ENCODE assay signal across 30 cellular contexts in the genomic region with DNA sequence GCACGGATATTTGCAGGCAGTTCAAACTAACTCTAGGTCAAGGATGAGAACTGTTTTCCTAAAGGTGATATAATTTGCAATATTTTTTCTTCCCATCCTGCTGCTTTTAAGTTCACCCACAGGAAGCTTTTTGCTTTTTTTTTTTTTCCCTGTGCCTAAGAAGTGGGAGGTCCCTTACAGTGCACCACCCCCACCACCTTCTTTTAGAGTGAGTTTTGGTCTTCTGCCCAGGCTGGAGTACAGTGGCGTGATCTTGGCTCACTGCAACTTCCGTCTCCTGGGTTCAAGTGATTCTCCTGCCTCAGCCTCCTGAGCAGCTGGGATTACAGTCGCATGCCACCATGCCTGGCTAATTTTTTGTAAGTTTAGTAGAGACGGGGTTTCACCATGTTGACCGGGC.
"Had no signal": no experiment of that assay in that cellular context is flagged by ENCODE, and none has a peak within 500 bp of the region (broad histone marks: within the 10 kb centered on the region; RNA-seq: fewer than 3 reads in every experiment).

No MANE protein-coding gene starts in this region.

- H3K4me3 ChIP-seq: esophagus squamous epithelium, heart right ventricle, neural progenitor cell, prostate gland, right atrium auricular region, smooth muscle cell, suprapubic skin, transverse colon, vagina had no signal

- H3K36me3 ChIP-seq: esophagus squamous epithelium, heart right ventricle, neural progenitor cell, prostate gland, right atrium auricular region, suprapubic skin, transverse colon, vagina had no signal

- H3K4me2 ChIP-seq: neural progenitor cell, smooth muscle cell had no signal

- H2AFZ ChIP-seq: neural progenitor cell had no signal

- H3K9ac ChIP-seq: neural progenitor cell had no signal

- DNase-seq: cortex of kidney; effector memory CD8-positive, alpha-beta T cell; erythroblast; esophagus squamous epithelium; foreskin melanocyte; glutamatergic neuron; heart right ventricle; hippocampal formation; islet precursor cell; kidney glomerular epithelial cell; left colon; left ventricle myocardium superior; mesendoderm; midbrain; naive thymus-derived CD4-positive, alpha-beta T cell; nucleus accumbens; stimulated activated CD4-positive, alpha-beta T cell treated with anti-CD3 and anti-CD28 coated beads, Interleukin-12 subunit alpha, Interleukin-12 subunit beta, amount 100 ng/mL, for 4 hours; stimulated activated CD4-positive, alpha-beta T cell treated with anti-CD3 and anti-CD28 coated beads, Interleukin-1b, Interleukin-23, amount 100 ng/mL, for 48 hours; stimulated activated CD4-positive, alpha-beta T cell treated with anti-CD3 and anti-CD28 coated beads, Interleukin-4, amount 100 ng/mL, for 1 hour; stimulated activated CD8-positive, alpha-beta memory T cell treated with anti-CD3 and anti-CD28 coated beads, Interleukin-4, amount 100 ng/mL, for 48 hours; stimulated activated naive CD4-positive, alpha-beta T cell; stimulated activated naive CD8-positive, alpha-beta T cell treated with anti-CD3 and anti-CD28 coated beads, Interleukin-15, amount 100 ng/mL, for 72 hours; transverse colon had no signal

- H3K4me1 ChIP-seq: heart right ventricle, prostate gland, right atrium auricular region, suprapubic skin, transverse colon, vagina had no signal

- H3K9me3 ChIP-seq: esophagus squamous epithelium, heart right ventricle, prostate gland, right atrium auricular region, suprapubic skin, transverse colon, vagina had no signal

- H3K27ac ChIP-seq: esophagus squamous epithelium, heart right ventricle, neural progenitor cell, prostate gland, right atrium auricular region, suprapubic skin, transverse colon, vagina had no signal

- H3K27me3 ChIP-seq: esophagus squamous epithelium, neural progenitor cell, right atrium auricular region, suprapubic skin, transverse colon, vagina had no signal

- ATAC-seq: effector memory CD8-positive, alpha-beta T cell; heart right ventricle; left colon; left ventricle myocardium superior; naive thymus-derived CD4-positive, alpha-beta T cell; sciatic nerve; stimulated activated naive CD8-positive, alpha-beta T cell treated with anti-CD3 and anti-CD28 coated beads, Interleukin-15, amount 100 ng/mL, for 72 hours had no signal
